ENCODE assay signal across 8 cellular contexts in genomic region chr1:12031039-12031980, GRCh38. TPM values are rescaled to one million over a fixed set of nuclear protein-coding genes. Genes with fewer than 3 reads are reported as not detected.
DNase-seq lines count a peak whose midpoint lies in the region; ATAC-seq and TF ChIP-seq lines count a peak whose summit lies in the region.

No MANE protein-coding gene starts in this region.

- CTCF ChIA-PET in IMR-90 (lab: Yijun Ruan, JAX) = interaction anchor here (1.1 kb wide), 1 partner anchor 9 kb away, joined by 3 read pairs; no protein-coding TSS in a partner anchor

- dilution Hi-C loops in IMR-90 (cut with HindIII; ENCODE audit: low sequenced_read_pairs, unreplicated experiment) = no loop called here

- peak; percentile 54 for TF ChIP-seq RAD21 in IMR-90 (IDR thresholded peaks at IDR 0.05; ENCODE audit: low read length)

- no peak overlapping the region for H3K23ac ChIP-seq in IMR-90 (ENCODE audit: low read depth, low read length)

- H3K18ac ChIP-seq in IMR-90 (ENCODE audit: low read depth, low read length) = no peak overlapping the region

- DNase-seq in CD1c-positive myeloid dendritic cell (ENCODE audit: extremely low spot score) = peak; percentile 20
- peak; percentile 23 for DNase-seq in IMR-90
- peak; percentile 70 for DNase-seq in hepatic stellate cell (ENCODE audit: low spot score)
- DNase-seq in stimulated activated CD8-positive, alpha-beta memory T cell treated with anti-CD3 and anti-CD28 coated beads, Interleukin-15, amount 100 ng/mL, for 24 hours (ENCODE audit: low read depth) = peak; percentile 16
- no peak for DNase-seq in NCI-H2029 treated with DMSO at 0.1 percent for 48 hours (lab: John Stamatoyannopoulos, UW)

- peaks cover 1% of the 10 kb centered on the region; the same call in 1 of the 2 replicates for H3K4me1 ChIP-seq in IMR-90 (ENCODE audit: control insufficient read depth, insufficient read depth, low read length)

- no peaks in the 10 kb centered on the region for H3K27me3 ChIP-seq in IMR-90 (ENCODE audit: control insufficient read depth, insufficient read depth, low read length)

- intact Hi-C loops in IMR-90 (cut with micrococcal nuclease) = no loop called here

- no peak overlapping the region for H2BK20ac ChIP-seq in IMR-90 (ENCODE audit: low read depth, low read length)

- H3K27ac ChIP-seq in IMR-90 (ENCODE audit: insufficient read depth, low read length) = no peak overlapping the region

- in situ Hi-C loops in IMR-90 (cut with MboI; ENCODE audit: low sequenced_read_pairs) = no loop called here

- H3K4me3 Mint-ChIP-seq in activated T-helper 17 cell treated with anti-CD3 and anti-CD28 coated beads, Interleukin-2, amount 50 U/mL, for 72 hours = no peak overlapping the region

- H3K14ac ChIP-seq in IMR-90 (replicated peaks; ENCODE audit: low read depth, low read length) = no peak overlapping the region

- no peaks in the 10 kb centered on the region; a peak in 1 of 4 replicates for H3K79me1 ChIP-seq in IMR-90 (ENCODE audit: low read depth in 1 of 2, low read length in 2 of 2)

- peaks cover 48% of the 10 kb centered on the region for H3K36me3 Mint-ChIP-seq in activated T-helper 17 cell treated with anti-CD3 and anti-CD28 coated beads, Interleukin-2, amount 50 U/mL, for 72 hours (ENCODE audit: low read depth)

- no peak overlapping the region for H3K4me3 ChIP-seq in IMR-90 (ENCODE audit: insufficient read depth, low read depth, low read length)

- no peak overlapping the region for H4K8ac ChIP-seq in IMR-90 (ENCODE audit: low read depth in 2 of 2, low read length in 2 of 2)

- no peaks in the 10 kb centered on the region for H3K9me3 Mint-ChIP-seq in activated T-helper 17 cell treated with anti-CD3 and anti-CD28 coated beads, Interleukin-2, amount 50 U/mL, for 72 hours

- no peak overlapping the region for H2BK5ac ChIP-seq in IMR-90 (ENCODE audit: low read depth, low read length, poor library complexity, severe bottlenecking)

- TF ChIP-seq CTCF in IMR-90 (conservative IDR thresholded peaks at IDR 0.05; ENCODE audit: low read depth, low read length) = peak; percentile 45

- no peak overlapping the region for H2BK15ac ChIP-seq in IMR-90 (ENCODE audit: low read depth, low read length)

- H3K9me1 ChIP-seq in IMR-90 (ENCODE audit: insufficient read depth, low read length) = no peaks in the 10 kb centered on the region

- ATAC-seq in IMR-90 (ENCODE audit: low read depth) (peak; percentile 80), HG02970 (IDR thresholded peaks at IDR 0.05; ENCODE audit: low FRiP score, unreplicated experiment) (no peak), HG03280 (IDR thresholded peaks at IDR 0.05; ENCODE audit: unreplicated experiment) (no peak)
- peak; percentile 76 for ATAC-seq in activated T-helper 17 cell treated with anti-CD3 and anti-CD28 coated beads, Interleukin-2, amount 50 U/mL, for 72 hours (replicated peaks)

- H3K56ac ChIP-seq in IMR-90 (ENCODE audit: extremely low read depth, insufficient read depth, low read length) = no peak overlapping the region

- WGBS in IMR-90 (ENCODE audit: extremely low coverage in 2 of 2, insufficient read length in 1 of 2), 2 experiments = 81% methylated on average over 5 of the region's 20 CpGs; no CpG with 5 or more reads in 1 of the 2 experiments

- no peak overlapping the region for H2AK5ac ChIP-seq in IMR-90 (ENCODE audit: low read depth, low read length)

- H3K9me3 ChIP-seq in IMR-90 (ENCODE audit: control insufficient read depth, insufficient read depth, low read length) = no peaks in the 10 kb centered on the region

- H2AFZ ChIP-seq in IMR-90 (replicated peaks; ENCODE audit: low read length, poor library complexity) = no peak overlapping the region

- no TSS peak for BruUV-seq in IMR-90 (replicated peaks; lab: Mats Ljungman, UMichigan)

- H3K4ac ChIP-seq in IMR-90 (ENCODE audit: low read depth, low read length) = no peak overlapping the region

- peaks cover 5% of the 10 kb centered on the region for H3K4me1 Mint-ChIP-seq in activated T-helper 17 cell treated with anti-CD3 and anti-CD28 coated beads, Interleukin-2, amount 50 U/mL, for 72 hours

- no peak overlapping the region for H4K91ac ChIP-seq in IMR-90 (ENCODE audit: insufficient read depth, low read depth, low read length)

- no peak overlapping the region for H3K4me2 ChIP-seq in IMR-90 (ENCODE audit: low read depth, low read length)

- POLR2A ChIA-PET in IMR-90 (lab: Charles Lee; ENCODE audit: unreplicated experiment) = no interaction called here

- no peak overlapping the region for H2AK9ac ChIP-seq in IMR-90 (replicated peaks; ENCODE audit: low read depth, low read length, poor library complexity)

- no peak overlapping the region for H2BK120ac ChIP-seq in IMR-90 (ENCODE audit: low read depth, low read length)

- no peak for TF ChIP-seq POLR2A in IMR-90 (IDR thresholded peaks at IDR 0.05; ENCODE audit: low read depth, low read length)

- no peak overlapping the region for H3K9ac ChIP-seq in IMR-90 (ENCODE audit: low read depth, low read length)

- H3K27ac Mint-ChIP-seq in activated T-helper 17 cell treated with anti-CD3 and anti-CD28 coated beads, Interleukin-2, amount 50 U/mL, for 72 hours = no peak overlapping the region

- peaks cover 35% of the 10 kb centered on the region for H3K36me3 ChIP-seq in IMR-90 (ENCODE audit: control insufficient read depth, insufficient read depth, low read length)

- no peaks in the 10 kb centered on the region for H3K27me3 Mint-ChIP-seq in activated T-helper 17 cell treated with anti-CD3 and anti-CD28 coated beads, Interleukin-2, amount 50 U/mL, for 72 hours

- H4K5ac ChIP-seq in IMR-90 (ENCODE audit: low read depth, low read length) = no peak overlapping the region

- H4K20me1 ChIP-seq in IMR-90 (ENCODE audit: insufficient read depth, low read length) = no peaks in the 10 kb centered on the region

TF ChIP-seq in IMR-90, 13 proteins besides CTCF, POLR2A, EP300 and RAD21:
- TF ChIP-seq NFE2L2 (IDR thresholded peaks at IDR 0.05; ENCODE audit: low read depth, low read length) (no peak), RCOR1 (IDR thresholded peaks at IDR 0.05; ENCODE audit: insufficient replicate concordance, low read length) (no peak), SMC3 (IDR thresholded peaks at IDR 0.05; ENCODE audit: low read depth, low read length) (peak; percentile 15; the same call in 1 of the 2 replicates), CEBPB (IDR thresholded peaks at IDR 0.05; ENCODE audit: low read depth, low read length) (no peak), FOS (IDR thresholded peaks at IDR 0.05; ENCODE audit: low read depth, low read length) (no peak), RFX5 (IDR thresholded peaks at IDR 0.05; ENCODE audit: low read depth, low read length) (no peak), MXI1 (IDR thresholded peaks at IDR 0.05; ENCODE audit: borderline replicate concordance, low read depth, low read length) (no peak), BHLHE40 (IDR thresholded peaks at IDR 0.05; ENCODE audit: low read depth, low read length) (no peak)
- TF ChIP-seq, protein P1, sequence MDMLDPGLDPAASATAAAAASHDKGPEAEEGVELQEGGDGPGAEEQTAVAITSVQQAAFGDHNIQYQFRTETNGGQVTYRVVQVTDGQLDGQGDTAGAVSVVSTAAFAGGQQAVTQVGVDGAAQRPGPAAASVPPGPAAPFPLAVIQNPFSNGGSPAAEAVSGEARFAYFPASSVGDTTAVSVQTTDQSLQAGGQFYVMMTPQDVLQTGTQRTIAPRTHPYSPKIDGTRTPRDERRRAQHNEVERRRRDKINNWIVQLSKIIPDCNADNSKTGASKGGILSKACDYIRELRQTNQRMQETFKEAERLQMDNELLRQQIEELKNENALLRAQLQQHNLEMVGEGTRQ (IDR thresholded peaks at IDR 0.05; ENCODE audit: low read depth, low read length) = no peak

RNA-seq across cellular contexts. Expression of gene MIIP, which starts 12.0 kb away (rescaled TPM):
- 12.2 and 14.2 TPM in 2 replicates for total RNA-seq in IMR-90 (2012; rRNA removed)
- polyA plus RNA-seq in IMR-90 (2012; rRNA removed) = 23.7 and 28.7 TPM in 2 replicates
- polyA plus RNA-seq in IMR-90 (2012; cell fraction: cytosol; rRNA removed) = 12.9 and 18.5 TPM in 2 replicates
- polyA plus RNA-seq in IMR-90 (2012; cell fraction: nucleus; rRNA removed; ENCODE audit: low replicate concordance) = 74.8 and 224 TPM in 2 replicates
- total RNA-seq in activated T-helper 17 cell treated with anti-CD3 and anti-CD28 coated beads, Interleukin-2, amount 50 U/mL, for 72 hours = 100 to 1,000 TPM in 1 of 2 donors, 10 to 100 TPM in 1; 51.1 to 115 TPM

RNA-seq across cellular contexts. Expression of gene TNFRSF8, which starts 31.8 kb away (rescaled TPM):
- total RNA-seq in IMR-90 (2012; rRNA removed) = under 0.01 TPM in 2 replicates
- polyA plus RNA-seq in IMR-90 (2012; rRNA removed) = 0.31 and 0.37 TPM in 2 replicates
- polyA plus RNA-seq in IMR-90 (2012; cell fraction: cytosol; rRNA removed) = 0.35 and 0.56 TPM in 2 replicates
- polyA plus RNA-seq in IMR-90 (2012; cell fraction: nucleus; rRNA removed; ENCODE audit: low replicate concordance) = 0.54 and 0.72 TPM in 2 replicates
- 100 to 1,000 TPM in 1 of 2 donors, 10 to 100 TPM in 1; 35.3 to 216 TPM for total RNA-seq in activated T-helper 17 cell treated with anti-CD3 and anti-CD28 coated beads, Interleukin-2, amount 50 U/mL, for 72 hours

RNA-seq across cellular contexts. Expression of gene MFN2, which starts 51.1 kb away (rescaled TPM):
- total RNA-seq in IMR-90 (2012; rRNA removed) = 76.4 and 84.2 TPM in 2 replicates
- polyA plus RNA-seq in IMR-90 (2012; rRNA removed) = 51.6 and 52.8 TPM in 2 replicates
- polyA plus RNA-seq in IMR-90 (2012; cell fraction: cytosol; rRNA removed) = 33.4 and 38.2 TPM in 2 replicates
- 60.3 and 63.8 TPM in 2 replicates for polyA plus RNA-seq in IMR-90 (2012; cell fraction: nucleus; rRNA removed; ENCODE audit: low replicate concordance)
- 10 to 100 TPM; 46.5 to 70.1 TPM for total RNA-seq in activated T-helper 17 cell treated with anti-CD3 and anti-CD28 coated beads, Interleukin-2, amount 50 U/mL, for 72 hours

Comparison
In these comparisons a context has a peak if more than half of its experiments do, and no peak if none do; other contexts are left out.
1. ATAC-seq: peak in IMR-90 (single experiment) and activated T-helper 17 cell treated with anti-CD3 and anti-CD28 coated beads, Interleukin-2, amount 50 U/mL, for 72 hours (single experiment); none in HG02970 (single experiment) and HG03280 (single experiment).
2. RNA of gene TNFRSF8, which starts 31.8 kb away (total RNA-seq): 35.3 to 216 TPM in activated T-helper 17 cell treated with anti-CD3 and anti-CD28 coated beads, Interleukin-2, amount 50 U/mL, for 72 hours; under 0.01 TPM in IMR-90; every median in the first group is over 10 times any median in the second.